8 cellular contexts compared by ENCODE assay signal in genomic region chr14:73729015-73729330, GRCh38. TPM values are rescaled to one million over a fixed set of nuclear protein-coding genes. Genes with fewer than 3 reads are reported as not detected.
DNase-seq lines count a peak whose midpoint lies in the region; ATAC-seq, FAIRE-seq and TF ChIP-seq lines count a peak whose summit lies in the region.

No MANE protein-coding gene starts in this region.

- no peak overlapping the region for H2BK15ac ChIP-seq in neuronal stem cell (ENCODE audit: low read length)

- H4K8ac ChIP-seq in neuronal stem cell (ENCODE audit: low read depth, low read length), result no peak overlapping the region

- DNase-seq in DND-41 (no peak), small intestine (no peak), GM20000 (ENCODE audit: low spot score) (no peak), neuronal stem cell (ENCODE audit: low spot score) (no peak), DMS53 treated with DMSO at 0.1 percent for 48 hours (lab: John Stamatoyannopoulos, UW; ENCODE audit: unreplicated experiment) (no peak), KG1 (lab: John Stamatoyannopoulos, UW) (no peak)

- H3K4ac ChIP-seq in neuronal stem cell (ENCODE audit: low read length), result no peak overlapping the region

- peaks cover 8% of the 10 kb centered on the region; the same call in 1 of the 2 replicates for H3K79me2 ChIP-seq in DND-41 (ENCODE audit: insufficient read depth, low read length)

- H2AK5ac ChIP-seq in neuronal stem cell (ENCODE audit: low read depth, low read length), result no peak overlapping the region

- ATAC-seq in DND-41 (ENCODE audit: insufficient read depth, low read depth) (peak; percentile 7; the same call in 1 of the 3 replicates), gastroesophageal sphincter (no peak)

- no peak overlapping the region for H3K18ac ChIP-seq in neuronal stem cell (ENCODE audit: low read length)

- no peak overlapping the region for H3K4me3 ChIP-seq in DND-41 (ENCODE audit: low read depth in 1 of 2, low read length in 2 of 2)
- H3K4me3 ChIP-seq in gastroesophageal sphincter, result no peak overlapping the region
- H3K4me3 ChIP-seq in small intestine (ENCODE audit: low read depth in 1 of 2, low read length in 2 of 2), result no peak overlapping the region
- H3K4me3 ChIP-seq in neuronal stem cell (ENCODE audit: low read length in 2 of 2), result no peak overlapping the region

- no peak overlapping the region for H2AFZ ChIP-seq in DND-41 (ENCODE audit: low read depth, low read length)
- no peak overlapping the region for H2AFZ ChIP-seq in neuronal stem cell (ENCODE audit: low read length)

- TF ChIP-seq CTCF in DND-41 (IDR thresholded peaks at IDR 0.05; ENCODE audit: borderline replicate concordance, extremely low read depth, low read length, poor library complexity, severe bottlenecking), result no peak
- TF ChIP-seq CTCF in VCaP (conservative IDR thresholded peaks at IDR 0.05), result peak; percentile 31
- TF ChIP-seq CTCF in gastroesophageal sphincter (IDR thresholded peaks at IDR 0.05), result no peak
- no peak for TF ChIP-seq CTCF in GM20000 (IDR thresholded peaks at IDR 0.05; ENCODE audit: extremely low read depth, missing control alignments)

- H3K4me2 ChIP-seq in DND-41 (ENCODE audit: insufficient read depth, low read length), result no peak overlapping the region
- no peak overlapping the region for H3K4me2 ChIP-seq in neuronal stem cell (ENCODE audit: insufficient read depth, low read length, poor library complexity, severe bottlenecking)

- H3K9ac ChIP-seq in DND-41 (ENCODE audit: low read depth, low read length) (no peak overlapping the region), neuronal stem cell (ENCODE audit: low read depth, low read length, poor library complexity) (no peak overlapping the region)

- H3K23ac ChIP-seq in neuronal stem cell (ENCODE audit: low read depth, low read length, poor library complexity), result no peak overlapping the region

- 67 to 100% methylated on average over 1 of the region's 1 CpG for WGBS in gastroesophageal sphincter (ENCODE audit: low coverage in 1 of 2), 2 donors
- WGBS in small intestine, 3 donors, result 94 to 100% (median 100%) methylated on average over 1 of the region's 1 CpG
- no CpG with 5 or more reads among the region's 1 CpG for WGBS in neuronal stem cell (ENCODE audit: extremely low coverage in 2 of 2, insufficient read length in 2 of 2, insufficient replicate concordance in 1 of 2), 2 donors

- H3K79me1 ChIP-seq in neuronal stem cell (ENCODE audit: low read depth, low read length), result no peaks in the 10 kb centered on the region

- no peak overlapping the region for H2BK12ac ChIP-seq in neuronal stem cell (ENCODE audit: low read length)

- H3K4me1 ChIP-seq in DND-41 (ENCODE audit: insufficient read depth, low read length) (no peaks in the 10 kb centered on the region), gastroesophageal sphincter (peaks cover 8 to 85% (median 42%) of the 10 kb centered on the region in 3 donors), small intestine (ENCODE audit: control insufficient read depth in 2 of 2, insufficient read depth in 1 of 2, low read depth in 1 of 2, low read length in 1 of 2) (peaks cover 3 to 10% of the 10 kb centered on the region in 2 donors), neuronal stem cell (ENCODE audit: control insufficient read depth in 2 of 2, insufficient read depth in 1 of 2, low read depth in 1 of 2, low read length in 2 of 2) (peaks cover 5 to 13% of the 10 kb centered on the region in 2 donors)

- no peak overlapping the region for H2BK120ac ChIP-seq in neuronal stem cell (ENCODE audit: low read depth, low read length)

- H3K14ac ChIP-seq in neuronal stem cell (ENCODE audit: low read length), result no peak overlapping the region

- peaks cover 13% of the 10 kb centered on the region for H4K20me1 ChIP-seq in DND-41 (ENCODE audit: insufficient read depth, low read length)

- H3K9me3 ChIP-seq in DND-41 (ENCODE audit: insufficient read depth, low read length, severe bottlenecking) (no peaks in the 10 kb centered on the region), gastroesophageal sphincter (no peaks in the 10 kb centered on the region), small intestine (ENCODE audit: control insufficient read depth, low read depth) (no peaks in the 10 kb centered on the region), neuronal stem cell (replicated peaks in 1 of 2; ENCODE audit: control insufficient read depth in 2 of 2, insufficient read depth in 1 of 2, low read depth in 1 of 2, low read length in 2 of 2) (no peaks in the 10 kb centered on the region)

- H3K36me3 ChIP-seq in DND-41 (ENCODE audit: insufficient read depth, low read length) (peaks cover 84% of the 10 kb centered on the region), gastroesophageal sphincter (peaks cover 0 to 72% of the 10 kb centered on the region in 2 donors), small intestine (ENCODE audit: control insufficient read depth in 2 of 2, insufficient read depth in 2 of 2, low read length in 2 of 2) (peaks cover 30 to 37% of the 10 kb centered on the region in 2 donors), neuronal stem cell (replicated peaks in 1 of 2; ENCODE audit: control insufficient read depth in 2 of 2, insufficient read depth in 2 of 2, low read length in 2 of 2) (peaks cover 9 to 70% of the 10 kb centered on the region in 2 donors)

- H3K27ac ChIP-seq in DND-41 (ENCODE audit: low read length) (no peak overlapping the region), VCaP (peak overlapping the region; percentile 39), gastroesophageal sphincter (peak overlapping the region; percentile 36 to 83 (median 72)), small intestine (ENCODE audit: low read depth in 1 of 2, low read length in 1 of 2) (peak overlapping the region; percentile 81 to 86), neuronal stem cell (replicated peaks; ENCODE audit: low read length) (no peak overlapping the region)

- no peak for TF ChIP-seq POLR2A in gastroesophageal sphincter (IDR thresholded peaks at IDR 0.05)

- no peak for FAIRE-seq in small intestine (lab: Jason Lieb, UNC)

- TF ChIP-seq EP300 in gastroesophageal sphincter (IDR thresholded peaks at IDR 0.05), result no peak

- no peaks in the 10 kb centered on the region for H3K27me3 ChIP-seq in DND-41 (ENCODE audit: insufficient read depth, low read length, poor library complexity)
- no peaks in the 10 kb centered on the region for H3K27me3 ChIP-seq in gastroesophageal sphincter
- H3K27me3 ChIP-seq in small intestine (ENCODE audit: control insufficient read depth in 2 of 2, insufficient read depth in 2 of 2, low read length in 2 of 2), result no peaks in the 10 kb centered on the region
- H3K27me3 ChIP-seq in neuronal stem cell (ENCODE audit: control insufficient read depth in 3 of 3, insufficient read depth in 3 of 3, low read depth in 1 of 3, low read length in 3 of 3), result no peaks in the 10 kb centered on the region

- H2BK5ac ChIP-seq in neuronal stem cell (ENCODE audit: low read length), result no peak overlapping the region

- no peak overlapping the region for H4K91ac ChIP-seq in neuronal stem cell (ENCODE audit: low read depth, low read length, poor library complexity)

RNA-seq across cellular contexts. Expression of gene PNMA1, which starts 14.8 kb away (rescaled TPM):
- total RNA-seq in gastroesophageal sphincter, result 10 to 100 TPM; 41.7 to 95.2 (median 47.6) TPM
- 10 to 100 TPM; 10.8 to 23.5 (median 17.0) TPM for polyA plus RNA-seq in small intestine
- 48.0 TPM for polyA plus RNA-seq in neuronal stem cell (2013, experiment 1 of 2)
- 49.4 TPM for polyA plus RNA-seq in neuronal stem cell (2013, experiment 2 of 2)

Comparison
In these comparisons a context has a peak if more than half of its experiments do, and no peak if none do; other contexts are left out.
1. H3K27ac ChIP-seq: peak in VCaP (single experiment), gastroesophageal sphincter (4 of 4) and small intestine (2 of 2); none in DND-41 (single experiment) and neuronal stem cell (single experiment).